Comparison of ENCODE assay signal across 8 cellular contexts in genomic region chr3:51386159-51386851, GRCh38. TPM values are rescaled to one million over a fixed set of nuclear protein-coding genes. Genes with fewer than 3 reads are reported as not detected.
A peak's percentile ranks its signal among the peaks of the same experiment; 100 is the strongest.
DNase-seq lines count a peak whose midpoint lies in the region; ATAC-seq, FAIRE-seq and TF ChIP-seq lines count a peak whose summit lies in the region.

No MANE protein-coding gene starts in this region.

- no peak for FAIRE-seq in kidney (lab: Jason Lieb, UNC)

- no peaks in the 10 kb centered on the region for H3K27me3 ChIP-seq in thymus (ENCODE audit: control insufficient read depth, insufficient read depth)

- H3K27ac ChIP-seq in kidney (ENCODE audit: low read depth in 2 of 2, low read length in 2 of 2) (peak overlapping the region in 1 of 2 donors; percentile 53), thymus (ENCODE audit: low read depth) (no peak overlapping the region)

- peak overlapping the region; percentile 75 to 93 for H3K4me3 ChIP-seq in kidney (ENCODE audit: low read length in 2 of 2)
- H3K4me3 ChIP-seq in thymus (ENCODE audit: low read length), result peak overlapping the region; percentile 93

- peaks cover 27 to 29% of the 10 kb centered on the region in 2 donors for H3K4me1 ChIP-seq in kidney (ENCODE audit: control insufficient read depth in 1 of 2, insufficient read depth in 1 of 2, low read depth in 1 of 2, low read length in 2 of 2)
- H3K4me1 ChIP-seq in thymus (ENCODE audit: control insufficient read depth, insufficient read depth, low read length), result peaks cover 30% of the 10 kb centered on the region

- H3K27ac Mint-ChIP-seq in activated T-cell treated with anti-CD3 and anti-CD28 coated beads, Interleukin-2, amount 50 U/mL, for 24 hours, result peak overlapping the region; percentile 99
- H3K27ac Mint-ChIP-seq in activated naive CD8-positive, alpha-beta T cell treated with anti-CD3 and anti-CD28 coated beads for 36 hours, result peak overlapping the region; percentile 97

- no peaks in the 10 kb centered on the region for H3K9me3 Mint-ChIP-seq in activated T-cell treated with anti-CD3 and anti-CD28 coated beads, Interleukin-2, amount 50 U/mL, for 24 hours
- no peaks in the 10 kb centered on the region for H3K9me3 Mint-ChIP-seq in activated naive CD8-positive, alpha-beta T cell treated with anti-CD3 and anti-CD28 coated beads for 36 hours

- DNase-seq in activated T-cell treated with anti-CD3 and anti-CD28 coated beads, Interleukin-2, amount 50 U/mL, for 24 hours, result no peak
- DNase-seq in activated T-cell treated with anti-CD3 and anti-CD28 coated beads for 4 hours, result no peak
- no peak for DNase-seq in activated naive CD8-positive, alpha-beta T cell treated with anti-CD3 and anti-CD28 coated beads for 36 hours
- DNase-seq in kidney, result peak; percentile 15
- no peak for DNase-seq in DMS79 (lab: John Stamatoyannopoulos, UW)

- H3K36me3 ChIP-seq in kidney (ENCODE audit: control insufficient read depth in 1 of 2, insufficient read depth in 2 of 2, low read length in 2 of 2), result peaks cover 8 to 9% of the 10 kb centered on the region in 2 donors
- H3K36me3 ChIP-seq in thymus (ENCODE audit: control insufficient read depth, insufficient read depth), result peaks cover 19% of the 10 kb centered on the region

- H3K9ac ChIP-seq in kidney (ENCODE audit: low read length in 2 of 2), result peak overlapping the region; percentile 41 to 75

- 68% methylated on average over 8 of the region's 8 CpGs for WGBS in thymus

- H3K4me1 Mint-ChIP-seq in activated T-cell treated with anti-CD3 and anti-CD28 coated beads, Interleukin-2, amount 50 U/mL, for 24 hours (ENCODE audit: low read depth), result peaks cover 56% of the 10 kb centered on the region
- H3K4me1 Mint-ChIP-seq in activated naive CD8-positive, alpha-beta T cell treated with anti-CD3 and anti-CD28 coated beads for 36 hours, result peaks cover 50% of the 10 kb centered on the region

- ATAC-seq in GM18868 (IDR thresholded peaks at IDR 0.05; ENCODE audit: unreplicated experiment) (no peak), HG02840 (IDR thresholded peaks at IDR 0.05; ENCODE audit: low FRiP score, unreplicated experiment) (no peak)

- intact Hi-C loops in kidney (cut with DNase I), result no loop called here

- H3K4me3 Mint-ChIP-seq in activated T-cell treated with anti-CD3 and anti-CD28 coated beads, Interleukin-2, amount 50 U/mL, for 24 hours, result peak overlapping the region; percentile 100
- H3K4me3 Mint-ChIP-seq in activated naive CD8-positive, alpha-beta T cell treated with anti-CD3 and anti-CD28 coated beads for 36 hours, result peak overlapping the region; percentile 94

- H3K27me3 Mint-ChIP-seq in activated T-cell treated with anti-CD3 and anti-CD28 coated beads, Interleukin-2, amount 50 U/mL, for 24 hours, result no peaks in the 10 kb centered on the region
- H3K27me3 Mint-ChIP-seq in activated naive CD8-positive, alpha-beta T cell treated with anti-CD3 and anti-CD28 coated beads for 36 hours, result no peaks in the 10 kb centered on the region

- H3K9me3 ChIP-seq in kidney (ENCODE audit: control insufficient read depth in 1 of 2, low read length in 2 of 2) (no peaks in the 10 kb centered on the region), thymus (ENCODE audit: control insufficient read depth) (no peaks in the 10 kb centered on the region)

- peaks cover 79% of the 10 kb centered on the region for H3K36me3 Mint-ChIP-seq in activated T-cell treated with anti-CD3 and anti-CD28 coated beads, Interleukin-2, amount 50 U/mL, for 24 hours (ENCODE audit: low read depth)
- H3K36me3 Mint-ChIP-seq in activated naive CD8-positive, alpha-beta T cell treated with anti-CD3 and anti-CD28 coated beads for 36 hours, result peaks cover 31% of the 10 kb centered on the region

- no peak for TF ChIP-seq CTCF in kidney (IDR thresholded peaks at IDR 0.05; ENCODE audit: borderline replicate concordance, extremely low read depth, insufficient read depth)

RNA-seq across cellular contexts. Expression of gene MANF, which starts 1.2 kb away (rescaled TPM):
- total RNA-seq in activated naive CD8-positive, alpha-beta T cell treated with anti-CD3 and anti-CD28 coated beads for 36 hours, result 100 to 1,000 TPM; 157 to 159 TPM
- total RNA-seq in kidney, result 96.5 TPM
- polyA plus RNA-seq in kidney (ENCODE audit: insufficient read depth, low read depth, low replicate concordance) (224 TPM), thymus (60.7 TPM)

RNA-seq across cellular contexts. Expression of gene RBM15B, which starts 4.8 kb away (rescaled TPM):
- total RNA-seq in activated naive CD8-positive, alpha-beta T cell treated with anti-CD3 and anti-CD28 coated beads for 36 hours, result 10 to 100 TPM; 34.5 to 35.6 TPM
- total RNA-seq in kidney, result 28.0 TPM
- polyA plus RNA-seq in kidney (ENCODE audit: insufficient read depth, low read depth, low replicate concordance) (9.8 TPM), thymus (13.0 TPM)
